8 cellular contexts compared by ENCODE assay signal in genomic region chr17:75405365-75406221, GRCh38. TPM values are rescaled to one million over a fixed set of nuclear protein-coding genes. Genes with fewer than 3 reads are reported as not detected.
DNase-seq lines count a peak whose midpoint lies in the region; ATAC-seq and TF ChIP-seq lines count a peak whose summit lies in the region.

TSS of gene GRB2 (minus strand) at chr17:75405678. CDS start at chr17:75393628, 12,050 bp downstream.

- intact Hi-C loops in Calu3 (cut with micrococcal nuclease; ENCODE audit: unreplicated experiment) = no loop called here

- H3K36me3 Mint-ChIP-seq in Calu3 (ENCODE audit: insufficient read depth, unreplicated experiment) (peaks cover 29% of the 10 kb centered on the region), IgD-negative memory B cell (peaks cover 2% of the 10 kb centered on the region)

- DNase-seq in Calu3 (peak; percentile 99), OCI-M1 (lab: John Stamatoyannopoulos, UW) (peak; percentile 98), activated T-cell treated with anti-CD3 and anti-CD28 coated beads for 24 hours (ENCODE audit: low read depth) (peak; percentile 100), epidermal melanocyte (ENCODE audit: insufficient read length, low spot score) (peak; percentile 96), middle frontal gyrus (ENCODE audit: extremely low spot score, low spot score) (peak; percentile 91)
- DNase-seq in stimulated activated CD8-positive, alpha-beta memory T cell treated with anti-CD3 and anti-CD28 coated beads, Interleukin-2, amount 100 ng/mL, for 1 hour (ENCODE audit: low read depth in 2 of 2) = peak; percentile 99

- H3K27me3 Mint-ChIP-seq in Calu3 (ENCODE audit: unreplicated experiment) (peaks cover 39% of the 10 kb centered on the region), IgD-negative memory B cell (no peaks in the 10 kb centered on the region)

- CTCF ChIA-PET in Calu3 (lab: Charles Lee) = interaction anchor here (0.6 to 2.1 kb wide), 11 partner anchors 11 to 256 kb away, joined by 3 to 16 read pairs (median 5); partner anchors contain the start of genes MIF4GD, SLC25A19 and TSEN54

- peak within 1 kb of the TSS; percentile 55 for H3K27ac Mint-ChIP-seq in Calu3 (ENCODE audit: unreplicated experiment)
- H3K27ac Mint-ChIP-seq in IgD-negative memory B cell = peak within 1 kb of the TSS; percentile 92 to 96 (median 94)

- H3K9me3 Mint-ChIP-seq in Calu3 (ENCODE audit: low read depth, unreplicated experiment) (no peaks in the 10 kb centered on the region), IgD-negative memory B cell (no peaks in the 10 kb centered on the region)

- TF ChIP-seq CTCF in Calu3 (IDR thresholded peaks at IDR 0.05; ENCODE audit: unreplicated experiment) = no peak

- ATAC-seq in GM21528 (IDR thresholded peaks at IDR 0.05; ENCODE audit: low FRiP score, unreplicated experiment) = peak; percentile 81

- BruUV-seq in Calu3 (replicated peaks; lab: Mats Ljungman, UMichigan) = no TSS peak

- peak within 1 kb of the TSS; percentile 73 for H3K4me3 Mint-ChIP-seq in Calu3 (ENCODE audit: low read depth, unreplicated experiment)
- H3K4me3 Mint-ChIP-seq in IgD-negative memory B cell = peak within 1 kb of the TSS; percentile 94 to 99 (median 96)

- peaks cover 13% of the 10 kb centered on the region for H3K4me1 Mint-ChIP-seq in Calu3 (ENCODE audit: low read depth, unreplicated experiment)
- peaks cover 30 to 41% (median 31%) of the 10 kb centered on the region in 3 donors for H3K4me1 Mint-ChIP-seq in IgD-negative memory B cell

RNA-seq across cellular contexts. Expression of gene GRB2, which starts in this region (rescaled TPM):
- 79.7 and 99.9 TPM in 2 replicates for total RNA-seq in Calu3 (2022)
- 333 TPM for polyA plus RNA-seq in IgD-negative memory B cell

Comparison
In these comparisons a context has a peak if more than half of its experiments do, and no peak if none do; other contexts are left out.
1. Peak in every context shown above with its lines: DNase-seq and ATAC-seq.